20 cellular contexts compared by ENCODE assay signal in the genomic region with DNA sequence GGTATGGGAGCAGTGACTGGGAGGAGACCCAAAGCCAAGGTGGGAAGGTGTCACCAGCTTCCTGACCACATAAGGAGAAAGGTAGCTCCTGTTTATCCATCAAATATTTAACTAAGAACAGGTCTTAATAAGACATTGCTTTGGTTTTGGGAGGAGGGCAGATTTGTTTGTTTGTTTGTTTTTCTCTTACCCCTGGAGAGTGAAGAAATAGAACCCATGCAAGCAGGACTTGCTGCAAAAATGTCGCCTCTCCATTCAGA. TPM values are rescaled to one million over a fixed set of nuclear protein-coding genes. Genes with fewer than 3 reads are reported as not detected.
DNase-seq lines count a peak whose midpoint lies in the region; ATAC-seq and TF ChIP-seq lines count a peak whose summit lies in the region.
"Had no signal": no experiment of that assay in that cellular context is flagged by ENCODE, and none has a peak within 500 bp of the region (broad histone marks: within the 10 kb centered on the region; RNA-seq: fewer than 3 reads in every experiment).

No MANE protein-coding gene starts in this region.

- peaks cover 28% of the 10 kb centered on the region; the same call in 1 of the 2 replicates for H3F3A ChIP-seq in PC-9 (ENCODE audit: insufficient read depth, low read depth)

- H3K4me2 ChIP-seq in IMR-90 (ENCODE audit: low read depth, low read length) (no peak overlapping the region), PC-9 (peak overlapping the region; percentile 45), osteoblast (ENCODE audit: insufficient read depth, low read length) (no peak overlapping the region)
- H3K4me2 ChIP-seq: GM23338, KMS-11 had no signal

- in situ Hi-C loops in IMR-90 (cut with MboI; ENCODE audit: low sequenced_read_pairs): no loop called here

- H2BK120ac ChIP-seq in IMR-90 (ENCODE audit: low read depth, low read length): no peak overlapping the region

- no peak overlapping the region for H4K91ac ChIP-seq in IMR-90 (ENCODE audit: insufficient read depth, low read depth, low read length)

- DNase-seq in IMR-90 (no peak), PC-9 (peak in 1 of 2 experiments; percentile 78), osteoblast (ENCODE audit: insufficient read length, low spot score, missing footprints) (peak; percentile 45), ureter (ENCODE audit: low spot score) (no peak), DMS153 treated with DMSO at 0.1 percent for 48 hours (lab: John Stamatoyannopoulos, UW; ENCODE audit: unreplicated experiment) (no peak)
- DNase-seq in activated CD4-positive, alpha-beta T cell treated with anti-CD3 and anti-CD28 coated beads for 48 hours: no peak
- DNase-seq: DMS153, EL, GDM1, H9, MV-4-11, NCI-H146, NCI-H2029, NCI-H446, NCI-H774, SHP77 had no signal

- no peak overlapping the region for H4K5ac ChIP-seq in IMR-90 (ENCODE audit: low read depth, low read length)

- TF ChIP-seq POLR2A in IMR-90 (IDR thresholded peaks at IDR 0.05; ENCODE audit: low read depth, low read length): no peak

- no peak for TF ChIP-seq CTCF in IMR-90 (conservative IDR thresholded peaks at IDR 0.05; ENCODE audit: low read depth, low read length)
- TF ChIP-seq CTCF in PC-9 (conservative IDR thresholded peaks at IDR 0.05): no peak
- TF ChIP-seq CTCF in osteoblast (IDR thresholded peaks at IDR 0.05; ENCODE audit: extremely low read depth, low read depth, low read length): no peak

- no peaks in the 10 kb centered on the region for H3K9me3 ChIP-seq in IMR-90 (ENCODE audit: control insufficient read depth, insufficient read depth, low read length)
- no peaks in the 10 kb centered on the region for H3K9me3 ChIP-seq in PC-9 (ENCODE audit: insufficient read depth, low read depth)
- no peaks in the 10 kb centered on the region for H3K9me3 ChIP-seq in esophagus (ENCODE audit: control insufficient read depth in 2 of 2, insufficient read depth in 1 of 2, low read depth in 1 of 2, low read length in 1 of 2)
- no peaks in the 10 kb centered on the region for H3K9me3 ChIP-seq in osteoblast (ENCODE audit: low read depth, low read length)

- no peak overlapping the region for H3K27ac ChIP-seq in IMR-90 (ENCODE audit: insufficient read depth, low read length)
- no peak overlapping the region for H3K27ac ChIP-seq in PC-9
- H3K27ac ChIP-seq in esophagus (ENCODE audit: low read depth in 2 of 2, low read length in 1 of 2): peak overlapping the region; percentile 85 to 94
- no peak overlapping the region for H3K27ac ChIP-seq in osteoblast (ENCODE audit: low read depth, low read length)
- H3K27ac ChIP-seq: KMS-11 had no signal

- POLR2A ChIA-PET in IMR-90 (lab: Charles Lee; ENCODE audit: unreplicated experiment): no interaction called here
- POLR2A ChIA-PET in PC-9 (lab: Charles Lee; ENCODE audit: unreplicated experiment): interaction anchor here (0.7 to 1.4 kb wide), 4 partner anchors 50 to 136 kb away, joined by 3 to 19 read pairs (median 4); no protein-coding TSS in a partner anchor

- CTCF ChIA-PET in IMR-90 (lab: Yijun Ruan, JAX): no interaction called here
- CTCF ChIA-PET in PC-9 (lab: Charles Lee): interaction anchor here (0.6 kb wide), 2 partner anchors 33 to 115 kb away, joined by 3 to 9 read pairs; no protein-coding TSS in a partner anchor

- no peak overlapping the region for H3K56ac ChIP-seq in IMR-90 (ENCODE audit: extremely low read depth, insufficient read depth, low read length)

- no peak for ATAC-seq in IMR-90 (ENCODE audit: low read depth)
- ATAC-seq: GM12878, GM23338 had no signal

- peaks cover 16% of the 10 kb centered on the region for H3K9me1 ChIP-seq in IMR-90 (ENCODE audit: insufficient read depth, low read length)

- H3K9ac ChIP-seq in IMR-90 (ENCODE audit: low read depth, low read length): no peak overlapping the region
- H3K9ac ChIP-seq: KMS-11 had no signal

- peak overlapping the region; percentile 48; the same call in 1 of the 3 replicates for H2BK15ac ChIP-seq in IMR-90 (ENCODE audit: low read depth, low read length)

- H3K4me1 ChIP-seq in IMR-90 (ENCODE audit: control insufficient read depth, insufficient read depth, low read length) (peaks cover 21% of the 10 kb centered on the region), PC-9 (replicated peaks; ENCODE audit: insufficient read depth) (peaks cover 46% of the 10 kb centered on the region), esophagus (ENCODE audit: control insufficient read depth in 2 of 2, insufficient read depth in 2 of 2, low read length in 1 of 2) (peaks cover 2 to 26% of the 10 kb centered on the region in 2 donors), osteoblast (ENCODE audit: insufficient read depth, low read length) (peaks cover 38% of the 10 kb centered on the region)

- H3K14ac ChIP-seq in IMR-90 (replicated peaks; ENCODE audit: low read depth, low read length): no peak overlapping the region; the same call in 1 of the 2 replicates

- no peak overlapping the region for H3K23ac ChIP-seq in IMR-90 (ENCODE audit: low read depth, low read length)

- no peak for TF ChIP-seq RAD21 in IMR-90 (IDR thresholded peaks at IDR 0.05; ENCODE audit: low read length)

- intact Hi-C loops in IMR-90 (cut with micrococcal nuclease): no loop called here
- intact Hi-C loops in PC-9 (cut with micrococcal nuclease; ENCODE audit: unreplicated experiment): loop anchor here (1.0 kb wide), 1 partner anchor 114 kb away; no protein-coding TSS in a partner anchor

- BruUV-seq in IMR-90 (replicated peaks; lab: Mats Ljungman, UMichigan) (no TSS peak), PC-9 (replicated peaks; lab: Mats Ljungman, UMichigan) (no TSS peak)

- H2AFZ ChIP-seq in IMR-90 (replicated peaks; ENCODE audit: low read length, poor library complexity): no peak overlapping the region
- no peak overlapping the region for H2AFZ ChIP-seq in PC-9
- H2AFZ ChIP-seq in osteoblast (ENCODE audit: low read length): no peak overlapping the region
- H2AFZ ChIP-seq: GM23338 had no signal

- H3K4ac ChIP-seq in IMR-90 (ENCODE audit: low read depth, low read length): peak overlapping the region; percentile 40; the same call in 1 of the 2 replicates

- dilution Hi-C loops in IMR-90 (cut with HindIII; ENCODE audit: low sequenced_read_pairs, unreplicated experiment): no loop called here

- H2BK20ac ChIP-seq in IMR-90 (ENCODE audit: low read depth, low read length): no peak overlapping the region

- no peak overlapping the region for H3K4me3 ChIP-seq in IMR-90 (ENCODE audit: insufficient read depth, low read depth, low read length)
- H3K4me3 ChIP-seq in PC-9: no peak overlapping the region
- no peak overlapping the region for H3K4me3 ChIP-seq in esophagus (ENCODE audit: low read depth in 1 of 2, low read length in 2 of 2)
- no peak overlapping the region for H3K4me3 ChIP-seq in osteoblast (ENCODE audit: insufficient read depth, low read length)
- H3K4me3 ChIP-seq: GM12878, GM23338 had no signal

- no peaks in the 10 kb centered on the region; the same call in 1 of the 2 replicates for H3K9me2 ChIP-seq in PC-9 (ENCODE audit: insufficient read depth)

- H3K36me3 ChIP-seq in IMR-90 (ENCODE audit: control insufficient read depth, insufficient read depth, low read length) (no peaks in the 10 kb centered on the region), PC-9 (ENCODE audit: low read depth) (no peaks in the 10 kb centered on the region), esophagus (ENCODE audit: control insufficient read depth in 2 of 2, insufficient read depth in 2 of 2, low read length in 1 of 2) (no peaks in the 10 kb centered on the region), osteoblast (ENCODE audit: insufficient read depth, low read length) (no peaks in the 10 kb centered on the region)

- H4K20me1 ChIP-seq in IMR-90 (ENCODE audit: insufficient read depth, low read length) (peaks cover 4% of the 10 kb centered on the region; the same call in 1 of the 2 replicates), PC-9 (ENCODE audit: insufficient read depth) (no peaks in the 10 kb centered on the region), osteoblast (ENCODE audit: insufficient read depth, low read length) (no peaks in the 10 kb centered on the region)

- peak overlapping the region; percentile 92 for H2AK5ac ChIP-seq in IMR-90 (ENCODE audit: low read depth, low read length)

- no peak overlapping the region for H2AK9ac ChIP-seq in IMR-90 (replicated peaks; ENCODE audit: low read depth, low read length, poor library complexity)

- H3K27me3 ChIP-seq in IMR-90 (ENCODE audit: control insufficient read depth, insufficient read depth, low read length) (no peaks in the 10 kb centered on the region), PC-9 (ENCODE audit: insufficient read depth, low read depth) (no peaks in the 10 kb centered on the region), esophagus (ENCODE audit: control insufficient read depth in 1 of 2, insufficient read depth in 2 of 2, low read length in 2 of 2) (no peaks in the 10 kb centered on the region), osteoblast (ENCODE audit: insufficient read depth, low read length) (no peaks in the 10 kb centered on the region)

- H3K79me2 ChIP-seq in PC-9 (ENCODE audit: low read depth) (no peaks in the 10 kb centered on the region), osteoblast (ENCODE audit: insufficient read depth, low read length) (no peaks in the 10 kb centered on the region)

- no peak overlapping the region for H4K8ac ChIP-seq in IMR-90 (ENCODE audit: low read depth in 2 of 2, low read length in 2 of 2)

- 0 out of 2 replicates have a peak overlapping the region, but pooled peaks have one; percentile 5 for H3K18ac ChIP-seq in IMR-90 (ENCODE audit: low read depth, low read length)

- WGBS in IMR-90 (ENCODE audit: extremely low coverage in 2 of 2, insufficient read length in 1 of 2), 2 experiments: no CpG with 5 or more reads among the region's 1 CpG
- WGBS in esophagus, 2 donors: 100% methylated on average over 1 of the region's 1 CpG

- H3K79me1 ChIP-seq in IMR-90 (ENCODE audit: low read depth in 1 of 2, low read length in 2 of 2): peaks cover 0 to 8% of the 10 kb centered on the region in 2 experiments; a peak in 1 of 4 replicates

- H2BK5ac ChIP-seq in IMR-90 (ENCODE audit: low read depth, low read length, poor library complexity, severe bottlenecking): no peak overlapping the region

TF ChIP-seq in IMR-90, 13 proteins besides CTCF, POLR2A, EP300 and RAD21 (continues in another document):
- no peak for TF ChIP-seq MAFK (IDR thresholded peaks at IDR 0.05; ENCODE audit: low read depth, low read length)
- TF ChIP-seq USF2 (IDR thresholded peaks at IDR 0.05; ENCODE audit: low read depth, low read length): no peak

RNA-seq across cellular contexts. Expression of gene CD44, which starts 26.2 kb away (rescaled TPM):
- 341 and 357 TPM in 2 replicates for total RNA-seq in IMR-90 (2012; rRNA removed)
- polyA plus RNA-seq in IMR-90 (2012; rRNA removed): 947 and 1,094 TPM in 2 replicates
- 502 and 1,091 TPM in 2 replicates for polyA plus RNA-seq in IMR-90 (2012; cell fraction: cytosol; rRNA removed)
- 461 and 652 TPM in 2 replicates for polyA plus RNA-seq in IMR-90 (2012; cell fraction: nucleus; rRNA removed; ENCODE audit: low replicate concordance)
- total RNA-seq in PC-9 (2021): 775 and 872 TPM in 2 replicates
- polyA plus RNA-seq in esophagus: 100 to 1,000 TPM; 130 to 161 TPM
- total RNA-seq in osteoblast: 238 and 268 TPM in 2 replicates
- 348 TPM for total RNA-seq in ureter

Comparison
In these comparisons a context has a peak if more than half of its experiments do, and no peak if none do; other contexts are left out.
1. H3K27ac ChIP-seq: peak in esophagus (2 of 2); none in IMR-90 (single experiment), PC-9 (single experiment) and osteoblast (single experiment).